In genomic region chr14:23199141-23199540, GRCh38 we compare ENCODE assay signal across 3 cellular contexts. TPM values are rescaled to one million over a fixed set of nuclear protein-coding genes. Genes with fewer than 3 reads are reported as not detected.
"Had no signal": no experiment of that assay in that cellular context is flagged by ENCODE, and none has a peak within 500 bp of the region (broad histone marks: within the 10 kb centered on the region; RNA-seq: fewer than 3 reads in every experiment).

No MANE protein-coding gene starts in this region.

RNA-seq across cellular contexts. Expression of gene SLC7A8, which starts 15.7 kb away (rescaled TPM):
- total RNA-seq: IMR-90 had no signal

RNA-seq across cellular contexts. Expression of gene RNF212B, which starts 38.6 kb away (rescaled TPM):
- total RNA-seq: HFFc6, HT1080, IMR-90 had no signal
- polyA plus RNA-seq: IMR-90 had no signal
